Comparison of ENCODE assay signal across 8 cellular contexts in the genomic region with DNA sequence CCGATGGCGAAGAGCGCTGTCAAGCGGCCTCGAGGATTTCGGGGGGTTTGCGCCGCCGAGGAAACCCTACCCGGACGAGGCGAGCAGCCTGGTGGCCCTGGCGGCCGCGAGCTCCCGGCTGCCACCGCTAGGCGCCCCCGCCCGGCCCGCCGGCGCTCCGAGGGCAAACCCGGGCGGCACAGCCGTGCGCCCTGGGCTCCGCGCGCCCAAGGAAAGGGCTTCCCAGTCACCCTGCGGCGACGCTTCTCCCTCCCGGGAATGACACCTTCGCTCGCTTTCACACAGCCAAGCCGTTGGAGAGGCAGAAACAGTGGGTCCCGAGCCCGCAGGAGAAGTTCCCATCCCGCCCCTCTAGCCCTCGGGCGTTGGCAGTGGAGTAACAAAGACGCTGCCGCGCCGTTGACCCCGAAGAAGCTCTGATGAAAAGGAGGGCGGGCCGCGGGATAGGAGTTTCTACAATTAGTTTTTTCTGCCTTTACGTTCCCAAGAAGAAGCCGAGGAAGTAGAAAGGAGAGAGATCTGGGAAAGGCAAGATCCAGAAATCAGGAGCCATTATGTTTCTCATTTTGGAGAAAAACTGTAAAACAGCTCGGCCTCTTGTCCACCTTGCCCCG.
A peak's percentile ranks its signal among the peaks of the same experiment; 100 is the strongest.
DNase-seq lines count a peak whose midpoint lies in the region; ATAC-seq, FAIRE-seq and TF ChIP-seq lines count a peak whose summit lies in the region.

No MANE protein-coding gene starts in this region.

- H3K14ac ChIP-seq in IMR-90 (replicated peaks; ENCODE audit: low read depth, low read length) (peak overlapping the region; percentile 88), H1 (ENCODE audit: insufficient read length) (no peak overlapping the region), neuronal stem cell (ENCODE audit: low read length) (no peak overlapping the region)

- H3K23ac ChIP-seq in IMR-90 (ENCODE audit: low read depth, low read length) = peak overlapping the region; percentile 87
- no peak overlapping the region for H3K23ac ChIP-seq in H1 (ENCODE audit: insufficient read length)
- no peak overlapping the region for H3K23ac ChIP-seq in neuronal stem cell (ENCODE audit: low read depth, low read length, poor library complexity)

- dilution Hi-C loops in IMR-90 (cut with HindIII; ENCODE audit: low sequenced_read_pairs, unreplicated experiment) = no loop called here

- WGBS in IMR-90 (ENCODE audit: extremely low coverage in 2 of 2, insufficient read length in 1 of 2), 2 experiments = 5% methylated on average over 19 of the region's 55 CpGs; no CpG with 5 or more reads in 1 of the 2 experiments
- 2% methylated on average over 45 of the region's 55 CpGs; no CpG with 5 or more reads in 1 of the 2 experiments for WGBS in H1 (ENCODE audit: extremely low coverage in 1 of 2, insufficient coverage in 1 of 2, insufficient read length in 1 of 2, insufficient replicate concordance in 2 of 2, low coverage in 1 of 2, low lambda C conversion rate in 2 of 2, missing lambda C conversion rate in 1 of 2), 2 experiments
- no CpG with 5 or more reads among the region's 55 CpGs for WGBS in neuronal stem cell (ENCODE audit: extremely low coverage in 2 of 2, insufficient read length in 2 of 2, insufficient replicate concordance in 1 of 2), 2 donors

- peaks cover 9% of the 10 kb centered on the region; the same call in 1 of the 2 replicates for H3K4me1 ChIP-seq in IMR-90 (ENCODE audit: control insufficient read depth, insufficient read depth, low read length)
- peaks cover 12 to 19% (median 15%) of the 10 kb centered on the region in 4 experiments for H3K4me1 ChIP-seq in H1 (replicated peaks in 1 of 4; ENCODE audit: control insufficient read depth in 3 of 4, insufficient read depth in 4 of 4, low read length in 3 of 4)
- peaks cover 0 to 3% of the 10 kb centered on the region in 2 donors for H3K4me1 ChIP-seq in neuronal stem cell (ENCODE audit: control insufficient read depth in 2 of 2, insufficient read depth in 1 of 2, low read depth in 1 of 2, low read length in 2 of 2)

- H2AFZ ChIP-seq in IMR-90 (replicated peaks; ENCODE audit: low read length, poor library complexity) = peak overlapping the region; percentile 91
- H2AFZ ChIP-seq in H1 (ENCODE audit: low read length) = no peak overlapping the region
- H2AFZ ChIP-seq in neuronal stem cell (ENCODE audit: low read length) = peak overlapping the region; percentile 86

- 0 out of 2 replicates have a peak, but pooled peaks have one; percentile 28 for TF ChIP-seq RAD21 in IMR-90 (IDR thresholded peaks at IDR 0.05; ENCODE audit: low read length)
- peak; percentile 3 to 41; a peak in 2 of 4 replicates for TF ChIP-seq RAD21 in H1 (IDR thresholded peaks at IDR 0.05 in 1 of 2, conservative IDR thresholded peaks at IDR 0.05 in 1 of 2; ENCODE audit: low read depth in 2 of 2, low read length in 2 of 2)

- no TSS peak for BruUV-seq in IMR-90 (replicated peaks; lab: Mats Ljungman, UMichigan)

- peaks cover 3% of the 10 kb centered on the region for H3K9me1 ChIP-seq in IMR-90 (ENCODE audit: insufficient read depth, low read length)

- H3K27me3 ChIP-seq in IMR-90 (ENCODE audit: control insufficient read depth, insufficient read depth, low read length) (peaks cover 6% of the 10 kb centered on the region; the same call in 1 of the 2 replicates), H1 (replicated peaks in 1 of 4; ENCODE audit: control insufficient read depth in 3 of 4, extremely low read depth in 1 of 4, insufficient read depth in 3 of 4, low read length in 3 of 4) (peaks cover 77 to 96% (median 94%) of the 10 kb centered on the region in 4 experiments), neuronal stem cell (ENCODE audit: control insufficient read depth in 3 of 3, insufficient read depth in 3 of 3, low read depth in 1 of 3, low read length in 3 of 3) (peaks cover 49 to 100% (median 91%) of the 10 kb centered on the region in 3 experiments)

- H4K5ac ChIP-seq in IMR-90 (ENCODE audit: low read depth, low read length) = peak overlapping the region; percentile 60; the same call in 1 of the 2 replicates
- no peak overlapping the region for H4K5ac ChIP-seq in H1 (ENCODE audit: insufficient read length, low read depth, low read length)

- H3K4me3 ChIP-seq in IMR-90 (ENCODE audit: insufficient read depth, low read depth, low read length) = peak overlapping the region; percentile 45
- peak overlapping the region; percentile 20 to 54 (median 32); a peak in 6 of 8 replicates for H3K4me3 ChIP-seq in H1 (ENCODE audit: extremely low read depth in 1 of 4, insufficient read depth in 2 of 4, low read depth in 3 of 4, low read length in 4 of 4)
- H3K4me3 ChIP-seq in neuronal stem cell (ENCODE audit: low read length in 2 of 2) = peak overlapping the region in 1 of 2 donors; percentile 29

- H3K79me1 ChIP-seq in IMR-90 (ENCODE audit: low read depth in 1 of 2, low read length in 2 of 2) (no peaks in the 10 kb centered on the region), H1 (ENCODE audit: low read depth, low read length) (no peaks in the 10 kb centered on the region), neuronal stem cell (ENCODE audit: low read depth, low read length) (no peaks in the 10 kb centered on the region)

- no peaks in the 10 kb centered on the region for H4K20me1 ChIP-seq in IMR-90 (ENCODE audit: insufficient read depth, low read length)
- peaks cover 5 to 11% of the 10 kb centered on the region in 2 experiments for H4K20me1 ChIP-seq in H1 (replicated peaks in 1 of 2; ENCODE audit: control insufficient read depth in 1 of 2, insufficient read depth in 2 of 2, low read length in 2 of 2)

- peak overlapping the region; percentile 32 to 87; a peak in 2 of 4 replicates for H4K8ac ChIP-seq in IMR-90 (ENCODE audit: low read depth in 2 of 2, low read length in 2 of 2)
- H4K8ac ChIP-seq in H1 (ENCODE audit: extremely low read depth, insufficient read depth, low read length) = no peak overlapping the region
- no peak overlapping the region for H4K8ac ChIP-seq in neuronal stem cell (ENCODE audit: low read depth, low read length)

- FAIRE-seq in H1 (lab: Jason Lieb, UNC) = no peak

- H3K4ac ChIP-seq in IMR-90 (ENCODE audit: low read depth, low read length) = peak overlapping the region; percentile 93
- no peak overlapping the region for H3K4ac ChIP-seq in H1 (replicated peaks; ENCODE audit: insufficient read length, low read depth, low read length)
- no peak overlapping the region for H3K4ac ChIP-seq in neuronal stem cell (ENCODE audit: low read length)

- TF ChIP-seq CTCF in IMR-90 (conservative IDR thresholded peaks at IDR 0.05; ENCODE audit: low read depth, low read length) = peak; percentile 41
- peak; percentile 42 to 52 (median 48) for TF ChIP-seq CTCF in H1 (IDR thresholded peaks at IDR 0.05; ENCODE audit: control extremely low read depth in 1 of 3, insufficient read depth in 1 of 3, low read depth in 1 of 3, low read length in 3 of 3)

- H3K36me3 ChIP-seq in IMR-90 (ENCODE audit: control insufficient read depth, insufficient read depth, low read length) (no peaks in the 10 kb centered on the region), H1 (ENCODE audit: control insufficient read depth in 2 of 4, insufficient read depth in 4 of 4, low read length in 3 of 4) (peaks cover 0 to 6% (median 0%) of the 10 kb centered on the region in 4 experiments; a peak in 1 of 8 replicates), neuronal stem cell (replicated peaks in 1 of 2; ENCODE audit: control insufficient read depth in 2 of 2, insufficient read depth in 2 of 2, low read length in 2 of 2) (no peaks in the 10 kb centered on the region)

- POLR2A ChIA-PET in IMR-90 (lab: Charles Lee; ENCODE audit: unreplicated experiment) = interaction anchor here (0.6 kb wide), 1 partner anchor 33 kb away, joined by 3 read pairs; no protein-coding TSS in a partner anchor
- POLR2A ChIA-PET in H1 (lab: Charles Lee; ENCODE audit: partially characterized antibody) = interaction anchor here (1.0 to 1.1 kb wide), 2 partner anchors 67 to 207 kb away, joined by 3 to 5 read pairs; no protein-coding TSS in a partner anchor

- DNase-seq in DMS114 treated with DMSO at 0.1 percent for 48 hours (lab: John Stamatoyannopoulos, UW; ENCODE audit: unreplicated experiment) = peak; percentile 40
- no peak for DNase-seq in IMR-90
- peak in 1 of 2 experiments; percentile 77 for DNase-seq in H1 (ENCODE audit: low read depth in 1 of 2, low spot score in 2 of 2)
- DNase-seq in neuronal stem cell (ENCODE audit: low spot score) = peak; percentile 64
- DNase-seq in SKM-1 treated with dmso at 0.1 percent for 144 hours (lab: John Stamatoyannopoulos, UW; ENCODE audit: unreplicated experiment) = no peak

- H3K4me2 ChIP-seq in IMR-90 (ENCODE audit: low read depth, low read length) (peak overlapping the region; percentile 83), H1 (ENCODE audit: insufficient read depth in 1 of 2, low read depth in 2 of 2, low read length in 2 of 2) (peak overlapping the region; percentile 86 to 87), neuronal stem cell (ENCODE audit: insufficient read depth, low read length, poor library complexity, severe bottlenecking) (no peak overlapping the region)

- H2AK5ac ChIP-seq in IMR-90 (ENCODE audit: low read depth, low read length) (no peak overlapping the region), H1 (ENCODE audit: low read depth, low read length) (no peak overlapping the region), neuronal stem cell (ENCODE audit: low read depth, low read length) (no peak overlapping the region)

- H3K79me2 ChIP-seq in H1 (ENCODE audit: control insufficient read depth in 1 of 2, insufficient read depth in 2 of 2, low read length in 2 of 2) = no peaks in the 10 kb centered on the region

- H3K23me2 ChIP-seq in H1 (ENCODE audit: low read depth, low read length) = peaks cover 5% of the 10 kb centered on the region; the same call in 1 of the 2 replicates

- H2AK9ac ChIP-seq in IMR-90 (replicated peaks; ENCODE audit: low read depth, low read length, poor library complexity) = peak overlapping the region; percentile 22

- H2BK12ac ChIP-seq in H1 (ENCODE audit: low read depth, low read length) (no peak overlapping the region), neuronal stem cell (ENCODE audit: low read length) (no peak overlapping the region)

- in situ Hi-C loops in IMR-90 (cut with MboI; ENCODE audit: low sequenced_read_pairs) = no loop called here

- CTCF ChIA-PET in IMR-90 (lab: Yijun Ruan, JAX) (interaction anchor here (0.9 to 1.4 kb wide), 5 partner anchors 8 to 84 kb away, joined by 3 to 7 read pairs (median 4); no protein-coding TSS in a partner anchor), H1 (lab: Charles Lee; ENCODE audit: partially characterized antibody) (interaction anchor here (0.9 to 3.2 kb wide), 15 partner anchors 10 to 162 kb away, joined by 3 to 10 read pairs (median 4); a partner anchor contains a TSS)

- H3K56ac ChIP-seq in IMR-90 (ENCODE audit: extremely low read depth, insufficient read depth, low read length) = peak overlapping the region; percentile 62; the same call in 1 of the 2 replicates
- no peak overlapping the region for H3K56ac ChIP-seq in H1 (replicated peaks; ENCODE audit: insufficient read length, low read depth, low read length)

- H2BK120ac ChIP-seq in IMR-90 (ENCODE audit: low read depth, low read length) = peak overlapping the region; percentile 98
- no peak overlapping the region for H2BK120ac ChIP-seq in H1 (replicated peaks; ENCODE audit: low read depth, low read length)
- no peak overlapping the region for H2BK120ac ChIP-seq in neuronal stem cell (ENCODE audit: low read depth, low read length)

- TF ChIP-seq POLR2A in IMR-90 (IDR thresholded peaks at IDR 0.05; ENCODE audit: low read depth, low read length) = no peak
- TF ChIP-seq POLR2A in H1 (IDR thresholded peaks at IDR 0.05; ENCODE audit: control extremely low read depth in 1 of 2, low read depth in 2 of 2, low read length in 2 of 2) = no peak
- TF ChIP-seq POLR2A in GM18505 (IDR thresholded peaks at IDR 0.05; ENCODE audit: borderline replicate concordance, extremely low read depth, insufficient read depth, insufficient read length) = no peak

- no peak for TF ChIP-seq EP300 in H1 (IDR thresholded peaks at IDR 0.05; ENCODE audit: borderline replicate concordance in 1 of 2, low read depth in 2 of 2, low read length in 2 of 2)

- peak overlapping the region; percentile 86 for H3K27ac ChIP-seq in IMR-90 (ENCODE audit: insufficient read depth, low read length)
- no peak overlapping the region for H3K27ac ChIP-seq in H1 (ENCODE audit: low read depth, low read length)
- H3K27ac ChIP-seq in neuronal stem cell (replicated peaks; ENCODE audit: low read length) = no peak overlapping the region

- peak overlapping the region; percentile 80 for H2BK20ac ChIP-seq in IMR-90 (ENCODE audit: low read depth, low read length)
- no peak overlapping the region for H2BK20ac ChIP-seq in H1 (ENCODE audit: low read length)

- peak overlapping the region; percentile 82 for H4K91ac ChIP-seq in IMR-90 (ENCODE audit: insufficient read depth, low read depth, low read length)
- H4K91ac ChIP-seq in H1 (replicated peaks; ENCODE audit: insufficient read length, low read length) = no peak overlapping the region
- H4K91ac ChIP-seq in neuronal stem cell (ENCODE audit: low read depth, low read length, poor library complexity) = no peak overlapping the region

- H3K18ac ChIP-seq in IMR-90 (ENCODE audit: low read depth, low read length) = peak overlapping the region; percentile 65; the same call in 1 of the 2 replicates
- H3K18ac ChIP-seq in H1 (ENCODE audit: extremely low read depth, low read length) = 0 out of 2 replicates have a peak overlapping the region, but pooled peaks have one; percentile 44
- no peak overlapping the region for H3K18ac ChIP-seq in neuronal stem cell (ENCODE audit: low read length)

- H2BK5ac ChIP-seq in IMR-90 (ENCODE audit: low read depth, low read length, poor library complexity, severe bottlenecking) = peak overlapping the region; percentile 11
- H2BK5ac ChIP-seq in H1 (ENCODE audit: low read depth, low read length) = no peak overlapping the region
- no peak overlapping the region for H2BK5ac ChIP-seq in neuronal stem cell (ENCODE audit: low read length)

- peak overlapping the region; percentile 69; the same call in 1 of the 3 replicates for H2BK15ac ChIP-seq in IMR-90 (ENCODE audit: low read depth, low read length)
- H2BK15ac ChIP-seq in H1 (ENCODE audit: low read length) = no peak overlapping the region
- H2BK15ac ChIP-seq in neuronal stem cell (ENCODE audit: low read length) = no peak overlapping the region

- intact Hi-C loops in IMR-90 (cut with micrococcal nuclease) = loop anchor here (2.0 to 5.0 kb wide), 2 partner anchors 82 to 152 kb away; no protein-coding TSS in a partner anchor

- H3K9me3 ChIP-seq in IMR-90 (ENCODE audit: control insufficient read depth, insufficient read depth, low read length) (no peaks in the 10 kb centered on the region; the same call in 1 of the 2 replicates), H1 (ENCODE audit: insufficient read depth in 2 of 2, low read depth in 1 of 2, low read length in 1 of 2) (no peaks in the 10 kb centered on the region), neuronal stem cell (replicated peaks in 1 of 2; ENCODE audit: control insufficient read depth in 2 of 2, insufficient read depth in 1 of 2, low read depth in 1 of 2, low read length in 2 of 2) (peaks cover 0 to 2% of the 10 kb centered on the region in 2 donors)

- peak; percentile 84 for ATAC-seq in IMR-90 (ENCODE audit: low read depth)
- no peak for ATAC-seq in GM21526 (IDR thresholded peaks at IDR 0.05; ENCODE audit: low FRiP score, unreplicated experiment)
- ATAC-seq in GM21825 (IDR thresholded peaks at IDR 0.05; ENCODE audit: unreplicated experiment) = no peak
- ATAC-seq in GM18505 (IDR thresholded peaks at IDR 0.05; ENCODE audit: unreplicated experiment) = no peak

- H3K9ac ChIP-seq in IMR-90 (ENCODE audit: low read depth, low read length) = peak overlapping the region; percentile 67
- H3K9ac ChIP-seq in H1 (replicated peaks in 1 of 4; ENCODE audit: extremely low read depth in 1 of 4, low read depth in 3 of 4, low read length in 3 of 4) = no peak overlapping the region
- H3K9ac ChIP-seq in neuronal stem cell (ENCODE audit: low read depth, low read length, poor library complexity) = no peak overlapping the region

Comparison
In these comparisons a context has a peak if more than half of its experiments do, and no peak if none do; other contexts are left out.
1. DNase-seq: peak in DMS114 treated with DMSO at 0.1 percent for 48 hours (single experiment) and neuronal stem cell (single experiment); none in IMR-90 (single experiment) and SKM-1 treated with dmso at 0.1 percent for 144 hours (single experiment).
2. H4K8ac ChIP-seq: peak in IMR-90 (2 of 2); none in H1 (single experiment) and neuronal stem cell (single experiment).